In the genomic region with DNA sequence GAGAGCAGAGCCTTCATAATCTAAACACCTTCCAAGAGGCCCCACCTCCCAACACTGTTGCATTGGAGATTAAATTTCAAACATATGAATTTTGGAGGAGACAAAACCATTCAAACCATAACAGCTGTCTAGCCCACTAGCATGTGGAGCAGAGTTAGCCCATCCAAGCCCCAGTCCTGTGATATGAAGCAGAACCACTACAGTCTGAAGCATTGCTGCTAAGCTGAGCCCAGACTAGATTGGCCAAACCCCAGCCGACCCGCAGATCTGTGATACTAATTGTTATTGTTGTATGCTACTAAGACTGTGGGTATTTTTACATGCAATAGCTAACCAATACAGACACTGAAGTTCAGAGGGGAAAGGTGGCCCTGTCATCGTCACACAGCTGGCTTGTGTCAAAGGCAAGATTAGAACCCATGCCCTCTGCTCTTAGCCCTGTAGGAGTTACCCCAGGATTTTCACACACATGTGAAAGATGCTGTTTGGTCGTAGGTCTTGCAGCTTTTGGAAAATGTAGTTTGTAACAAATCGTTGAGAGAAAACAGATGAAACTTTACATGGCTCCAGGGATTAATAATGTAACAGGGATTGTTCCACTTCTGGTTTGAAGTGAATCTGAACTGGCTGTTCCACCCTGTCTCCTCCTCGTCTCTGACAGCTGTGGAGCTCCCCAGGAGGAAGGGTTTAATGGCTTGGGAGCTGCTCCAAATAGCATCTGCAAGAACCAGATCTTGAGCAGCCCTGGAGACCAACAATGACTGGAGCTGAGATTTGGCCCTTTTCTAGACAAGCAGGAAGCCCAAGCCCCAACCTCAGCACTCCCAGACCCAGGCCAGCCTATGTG, we compare ENCODE assay signal across 24 cellular contexts.
DNase-seq lines count a peak whose midpoint lies in the region; FAIRE-seq and TF ChIP-seq lines count a peak whose summit lies in the region.
"Had no signal": no experiment of that assay in that cellular context is flagged by ENCODE, and none has a peak within 500 bp of the region (broad histone marks: within the 10 kb centered on the region; RNA-seq: fewer than 3 reads in every experiment).

No MANE protein-coding gene starts in this region.

- no peak for DNase-seq in activated CD4-positive, alpha-beta T cell treated with anti-CD3 and anti-CD28 coated beads, Interleukin-2, amount 10 ng/mL, durations not matched to agents 24 days and 14 days
- no peak for DNase-seq in activated CD4-positive, alpha-beta T cell treated with anti-CD3 and anti-CD28 coated beads for 1 hour
- DNase-seq in astrocyte (ENCODE audit: low read depth), result no peak
- no peak for DNase-seq in A673 (ENCODE audit: low spot score)
- DNase-seq in epidermal melanocyte (ENCODE audit: insufficient read length, low spot score), result no peak
- no peak for DNase-seq in endothelial cell (ENCODE audit: low spot score)
- DNase-seq: activated naive CD8-positive, alpha-beta T cell treated with anti-CD3 and anti-CD28 coated beads, Interleukin-2, amount 10 ng/mL, durations not matched to agents 7 days and 5 days; activated T-cell treated with anti-CD3 and anti-CD28 coated beads, Interleukin-2, amount 50 U/mL, for 4 hours; AML-193; dermis blood vessel endothelial cell; GM23248; KBM-7; lower lobe of right lung; natural killer cell; NCI-H2107; SK-N-SH; stimulated activated CD4-positive, alpha-beta T cell treated with anti-CD3 and anti-CD28 coated beads, Interleukin-2, amount 100 ng/mL, for 48 hours; substantia nigra; T-helper 17 cell had no signal

- H3K27me3 Mint-ChIP-seq in activated CD4-positive, alpha-beta T cell treated with anti-CD3 and anti-CD28 coated beads, Interleukin-2, amount 10 ng/mL, durations not matched to agents 24 days and 14 days, result no peaks in the 10 kb centered on the region
- H3K27me3 Mint-ChIP-seq in astrocyte (ENCODE audit: low read depth, unreplicated experiment), result peaks cover 49% of the 10 kb centered on the region
- peaks cover 10% of the 10 kb centered on the region for H3K27me3 Mint-ChIP-seq in nephron (ENCODE audit: low read depth)
- H3K27me3 Mint-ChIP-seq in endothelial cell (ENCODE audit: unreplicated experiment), result no peaks in the 10 kb centered on the region
- H3K27me3 Mint-ChIP-seq: activated naive CD8-positive, alpha-beta T cell treated with anti-CD3 and anti-CD28 coated beads, Interleukin-2, amount 10 ng/mL, durations not matched to agents 7 days and 5 days; T-helper 17 cell had no signal

- H3K4me1 Mint-ChIP-seq in activated CD4-positive, alpha-beta T cell treated with anti-CD3 and anti-CD28 coated beads, Interleukin-2, amount 10 ng/mL, durations not matched to agents 24 days and 14 days, result peaks cover 45% of the 10 kb centered on the region
- no peaks in the 10 kb centered on the region for H3K4me1 Mint-ChIP-seq in astrocyte (ENCODE audit: low read depth, unreplicated experiment)
- H3K4me1 Mint-ChIP-seq in nephron, result peaks cover 45% of the 10 kb centered on the region
- H3K4me1 Mint-ChIP-seq in endothelial cell (ENCODE audit: unreplicated experiment), result no peaks in the 10 kb centered on the region
- H3K4me1 Mint-ChIP-seq: central memory CD8-positive, alpha-beta T cell; natural killer cell had no signal

- H3K36me3 Mint-ChIP-seq in activated CD4-positive, alpha-beta T cell treated with anti-CD3 and anti-CD28 coated beads, Interleukin-2, amount 10 ng/mL, durations not matched to agents 24 days and 14 days (ENCODE audit: low read depth), result peaks cover 67% of the 10 kb centered on the region
- H3K36me3 Mint-ChIP-seq in astrocyte (ENCODE audit: low read depth, unreplicated experiment), result no peaks in the 10 kb centered on the region
- H3K36me3 Mint-ChIP-seq in nephron (ENCODE audit: low read depth), result no peaks in the 10 kb centered on the region
- no peaks in the 10 kb centered on the region for H3K36me3 Mint-ChIP-seq in endothelial cell (ENCODE audit: low read depth, unreplicated experiment)
- H3K36me3 Mint-ChIP-seq: natural killer cell had no signal

- POLR2A ChIA-PET in A673 (lab: Charles Lee; ENCODE audit: low non-redundant PET), result no interaction called here

- peaks cover 13% of the 10 kb centered on the region for H3K9me3 Mint-ChIP-seq in activated CD4-positive, alpha-beta T cell treated with anti-CD3 and anti-CD28 coated beads, Interleukin-2, amount 10 ng/mL, durations not matched to agents 24 days and 14 days
- H3K9me3 Mint-ChIP-seq in astrocyte (ENCODE audit: unreplicated experiment), result no peaks in the 10 kb centered on the region
- peaks cover 7% of the 10 kb centered on the region for H3K9me3 Mint-ChIP-seq in nephron
- H3K9me3 Mint-ChIP-seq in endothelial cell (ENCODE audit: unreplicated experiment), result no peaks in the 10 kb centered on the region

- H3K4me3 Mint-ChIP-seq in activated CD4-positive, alpha-beta T cell treated with anti-CD3 and anti-CD28 coated beads, Interleukin-2, amount 10 ng/mL, durations not matched to agents 24 days and 14 days, result no peak overlapping the region
- no peak overlapping the region for H3K4me3 Mint-ChIP-seq in astrocyte (ENCODE audit: unreplicated experiment)
- H3K4me3 Mint-ChIP-seq in nephron, result no peak overlapping the region
- no peak overlapping the region for H3K4me3 Mint-ChIP-seq in endothelial cell (ENCODE audit: unreplicated experiment)
- H3K4me3 Mint-ChIP-seq: activated naive CD8-positive, alpha-beta T cell treated with anti-CD3 and anti-CD28 coated beads, Interleukin-2, amount 10 ng/mL, durations not matched to agents 7 days and 5 days; activated T-cell treated with anti-CD3 and anti-CD28 coated beads, Interleukin-2, amount 50 U/mL, for 4 hours; central memory CD8-positive, alpha-beta T cell; natural killer cell; T-helper 17 cell had no signal

- H3K4me1 ChIP-seq in BLaER1, result peaks cover 44% of the 10 kb centered on the region
- no peaks in the 10 kb centered on the region for H3K4me1 ChIP-seq in astrocyte (ENCODE audit: insufficient read depth, low read length)
- H3K4me1 ChIP-seq in A673 (ENCODE audit: insufficient read depth, low read length, poor library complexity, severe bottlenecking), result no peaks in the 10 kb centered on the region
- H3K4me1 ChIP-seq: lower lobe of right lung had no signal

- FAIRE-seq in astrocyte (lab: Jason Lieb, UNC), result peak; percentile 26
- FAIRE-seq: islet of Langerhans, urothelium cell line had no signal

- H3K27ac ChIP-seq in BLaER1, result peak overlapping the region; percentile 4; the same call in 1 of the 2 replicates
- H3K27ac ChIP-seq in astrocyte (ENCODE audit: low read depth, low read length), result no peak overlapping the region
- H3K27ac ChIP-seq in A673 (ENCODE audit: low read depth, low read length, poor library complexity, severe bottlenecking), result no peak overlapping the region
- H3K27ac ChIP-seq: GM23248, lower lobe of right lung had no signal

- no peaks in the 10 kb centered on the region for H3K36me3 ChIP-seq in BLaER1
- H3K36me3 ChIP-seq in astrocyte (ENCODE audit: insufficient read depth, low read length), result no peaks in the 10 kb centered on the region
- no peaks in the 10 kb centered on the region for H3K36me3 ChIP-seq in A673 (ENCODE audit: insufficient read depth, low read length, poor library complexity, severe bottlenecking)
- H3K36me3 ChIP-seq: lower lobe of right lung had no signal

- BruUV-seq in A673 (replicated peaks; lab: Mats Ljungman, UMichigan), result no TSS peak

- H4K20me1 ChIP-seq in BLaER1 (no peaks in the 10 kb centered on the region), astrocyte (ENCODE audit: insufficient read depth, low read length) (no peaks in the 10 kb centered on the region)

- CTCF ChIA-PET in A673 (lab: Charles Lee), result no interaction called here

- H3K79me2 ChIP-seq in astrocyte (ENCODE audit: insufficient read depth, low read length), result no peaks in the 10 kb centered on the region

- H3K4me2 ChIP-seq in BLaER1, result peak overlapping the region; percentile 32
- no peak overlapping the region for H3K4me2 ChIP-seq in astrocyte (ENCODE audit: low read length)
- H3K4me2 ChIP-seq: SK-N-SH had no signal

- H2AFZ ChIP-seq in astrocyte (ENCODE audit: low read depth, low read length), result no peak overlapping the region
- H2AFZ ChIP-seq: GM23248 had no signal

- peak overlapping the region; percentile 62 for H3K27ac Mint-ChIP-seq in activated CD4-positive, alpha-beta T cell treated with anti-CD3 and anti-CD28 coated beads, Interleukin-2, amount 10 ng/mL, durations not matched to agents 24 days and 14 days
- H3K27ac Mint-ChIP-seq in astrocyte (ENCODE audit: unreplicated experiment) (no peak overlapping the region), nephron (peak overlapping the region; percentile 50 to 87 (median 79)), endothelial cell (ENCODE audit: unreplicated experiment) (no peak overlapping the region)
- H3K27ac Mint-ChIP-seq: activated naive CD8-positive, alpha-beta T cell treated with anti-CD3 and anti-CD28 coated beads, Interleukin-2, amount 10 ng/mL, durations not matched to agents 7 days and 5 days; natural killer cell; T-helper 17 cell had no signal

- peaks cover 11% of the 10 kb centered on the region for H3K9me3 ChIP-seq in BLaER1
- no peaks in the 10 kb centered on the region for H3K9me3 ChIP-seq in astrocyte (ENCODE audit: insufficient read depth, low read depth, low read length)
- H3K9me3 ChIP-seq in A673 (ENCODE audit: low read depth, low read length, poor library complexity, severe bottlenecking), result no peaks in the 10 kb centered on the region
- H3K9me3 ChIP-seq: lower lobe of right lung, SK-N-SH had no signal

- TF ChIP-seq CTCF in astrocyte (IDR thresholded peaks at IDR 0.05; ENCODE audit: insufficient read depth, low read depth, low read length) (no peak), nephron (IDR thresholded peaks at IDR 0.05; ENCODE audit: unreplicated experiment in 3 of 3) (no peak), A673 (conservative IDR thresholded peaks at IDR 0.05; ENCODE audit: low read depth, low read length) (no peak), endothelial cell (IDR thresholded peaks at IDR 0.05; ENCODE audit: unreplicated experiment) (no peak)

- H3K27me3 ChIP-seq in BLaER1 (no peaks in the 10 kb centered on the region), astrocyte (ENCODE audit: insufficient read depth, low read length) (peaks cover 2% of the 10 kb centered on the region), A673 (replicated peaks; ENCODE audit: insufficient read depth, low read depth, low read length, poor library complexity) (no peaks in the 10 kb centered on the region)

- intact Hi-C loops in activated CD4-positive, alpha-beta T cell treated with anti-CD3 and anti-CD28 coated beads, Interleukin-2, amount 10 ng/mL, durations not matched to agents 24 days and 14 days (cut with micrococcal nuclease), result no loop called here
- intact Hi-C loops in A673 (cut with micrococcal nuclease; ENCODE audit: unreplicated experiment), result no loop called here

- H3K4me3 ChIP-seq in BLaER1, result no peak overlapping the region
- H3K4me3 ChIP-seq in astrocyte (ENCODE audit: insufficient read depth, low read depth, low read length), result no peak overlapping the region
- no peak overlapping the region for H3K4me3 ChIP-seq in A673 (ENCODE audit: low read depth, low read length, poor library complexity, severe bottlenecking)
- H3K4me3 ChIP-seq: GM23248, lower lobe of right lung had no signal

- no peak overlapping the region for H3K9ac ChIP-seq in BLaER1
- no peak overlapping the region for H3K9ac ChIP-seq in astrocyte (ENCODE audit: low read length)
- H3K9ac ChIP-seq: GM23248, SK-N-SH had no signal

Comparison
In these comparisons a context has a peak if more than half of its experiments do, and no peak if none do; other contexts are left out.
1. H3K27ac Mint-ChIP-seq: peak in activated CD4-positive, alpha-beta T cell treated with anti-CD3 and anti-CD28 coated beads, Interleukin-2, amount 10 ng/mL, durations not matched to agents 24 days and 14 days (single experiment) and nephron (3 of 3); none in astrocyte (single experiment) and endothelial cell (single experiment).